In genomic region chr17:17972952-17973254, GRCh38 we compare ENCODE assay signal across 8 cellular contexts. TPM values are rescaled to one million over a fixed set of nuclear protein-coding genes. Genes with fewer than 3 reads are reported as not detected.
DNase-seq lines count a peak whose midpoint lies in the region; ATAC-seq and TF ChIP-seq lines count a peak whose summit lies in the region.

No MANE protein-coding gene starts in this region.

- no peaks in the 10 kb centered on the region for H3K27me3 ChIP-seq in BE2C
- H3K27me3 ChIP-seq in dorsolateral prefrontal cortex = no peaks in the 10 kb centered on the region

- H3K36me3 Mint-ChIP-seq in nephron progenitor cell (ENCODE audit: low read depth) = no peaks in the 10 kb centered on the region

- no peaks in the 10 kb centered on the region for H3K36me3 ChIP-seq in BE2C

- ATAC-seq in GM21737 (IDR thresholded peaks at IDR 0.05; ENCODE audit: unreplicated experiment) (no peak), esophagus mucosa (no peak)

- peak overlapping the region; percentile 66 for H3K4me3 ChIP-seq in BE2C (ENCODE audit: low read depth, low read length)
- H3K4me3 ChIP-seq in LNCaP clone FGC (ENCODE audit: low read depth, low read length) = peak overlapping the region; percentile 64
- H3K4me3 ChIP-seq in dorsolateral prefrontal cortex = peak overlapping the region; percentile 39 to 99 (median 74)

- peak overlapping the region in 31 of 59 donors; percentile 3 to 68 (median 37) for H3K27ac ChIP-seq in dorsolateral prefrontal cortex

- intact Hi-C loops in dorsolateral prefrontal cortex (cut with DNase I) = loop anchor here (1.0 to 5.0 kb wide), 4 partner anchors 44 to 160 kb away; partner anchors contain the start of genes ATPAF2 (in 1 of the 2) and GID4 (in 1 of the 2)

- no peak for DNase-seq in BE2C
- DNase-seq in LNCaP clone FGC (ENCODE audit: low read depth) = no peak
- no peak for DNase-seq in dorsolateral prefrontal cortex
- DNase-seq in nephron progenitor cell = no peak
- no peak for DNase-seq in foreskin melanocyte
- no peak for DNase-seq in HK-2 (ENCODE audit: unreplicated experiment)

- peak overlapping the region; percentile 93 for H3K4me3 Mint-ChIP-seq in nephron progenitor cell

- no peak for TF ChIP-seq CTCF in BE2C (IDR thresholded peaks at IDR 0.05; ENCODE audit: low read depth, low read length)
- no peak for TF ChIP-seq CTCF in LNCaP clone FGC (IDR thresholded peaks at IDR 0.05; ENCODE audit: control insufficient read depth, extremely low read depth, insufficient read depth)
- no peak for TF ChIP-seq CTCF in dorsolateral prefrontal cortex (IDR thresholded peaks at IDR 0.05 in 54 of 56, conservative IDR thresholded peaks at IDR 0.05 in 2 of 56; ENCODE audit: low read depth in 1 of 56, partially characterized antibody in 56 of 56)
- TF ChIP-seq CTCF in nephron progenitor cell (IDR thresholded peaks at IDR 0.05) = no peak

- H3K9me3 ChIP-seq in BE2C = no peaks in the 10 kb centered on the region

- peak overlapping the region; percentile 90 for H3K27ac Mint-ChIP-seq in nephron progenitor cell

- no peaks in the 10 kb centered on the region for H3K4me1 ChIP-seq in BE2C

- peaks cover 34% of the 10 kb centered on the region for H3K4me1 Mint-ChIP-seq in nephron progenitor cell

- no peaks in the 10 kb centered on the region for H3K9me3 Mint-ChIP-seq in nephron progenitor cell

- peaks cover 35% of the 10 kb centered on the region for H3K27me3 Mint-ChIP-seq in nephron progenitor cell (ENCODE audit: low read depth, poor library complexity)

RNA-seq across cellular contexts. Expression of gene DRC3, which starts 0.2 kb away (rescaled TPM):
- 7.0 TPM for polyA plus RNA-seq in BE2C (2012; ENCODE audit: insufficient read depth, insufficient read length, low read depth)
- total RNA-seq in dorsolateral prefrontal cortex (10 to 100 TPM in 3 of 120 experiments, 1 to 10 TPM in 117; 1.4 to 14.1 (median 5.3) TPM), esophagus mucosa (0.56 TPM)

RNA-seq across cellular contexts. Expression of gene TOM1L2, which starts 0.7 kb away (rescaled TPM):
- 15.8 TPM for polyA plus RNA-seq in BE2C (2012; ENCODE audit: insufficient read depth, insufficient read length, low read depth)
- 100 to 1,000 TPM; 162 to 252 (median 211) TPM for total RNA-seq in dorsolateral prefrontal cortex
- total RNA-seq in esophagus mucosa = 78.3 TPM
